ENCODE assay signal across 24 cellular contexts in genomic region chr11:121807051-121807450, GRCh38.
"Had no signal": no experiment of that assay in that cellular context is flagged by ENCODE, and none has a peak within 500 bp of the region (broad histone marks: within the 10 kb centered on the region; RNA-seq: fewer than 3 reads in every experiment).

No MANE protein-coding gene starts in this region.

- H3K36me3 ChIP-seq: colonic mucosa, esophagus squamous epithelium, gastrocnemius medialis, heart right ventricle, left lung, lower lobe of right lung had no signal

- H3K27me3 ChIP-seq: colonic mucosa, esophagus squamous epithelium, gastrocnemius medialis, heart right ventricle, left lung had no signal

- DNase-seq: colonic mucosa; cortex of kidney; effector CD8-positive, alpha-beta T cell; effector memory CD8-positive, alpha-beta T cell; endodermal cell; erythroblast; esophagus squamous epithelium; foreskin fibroblast; foreskin melanocyte; gastrocnemius medialis; glutamatergic neuron; head of caudate nucleus; heart right ventricle; hippocampal formation; left cardiac atrium; left lung; left ventricle myocardium superior; lower lobe of right lung; mesenchymal stem cell; midbrain; naive thymus-derived CD4-positive, alpha-beta T cell; natural killer cell had no signal

- ATAC-seq: effector memory CD8-positive, alpha-beta T cell; esophagus mucosa; gastrocnemius medialis; heart right ventricle; left cardiac atrium; left lung; left ventricle myocardium superior; lower lobe of right lung; naive thymus-derived CD4-positive, alpha-beta T cell; natural killer cell had no signal

- H3K27ac ChIP-seq: colonic mucosa, epithelial cell of prostate, esophagus squamous epithelium, gastrocnemius medialis, heart right ventricle, left lung, lower lobe of right lung had no signal

- H3K9me3 ChIP-seq: colonic mucosa, esophagus squamous epithelium, lower lobe of right lung had no signal

- H3K4me3 ChIP-seq: colonic mucosa, esophagus squamous epithelium, gastrocnemius medialis, heart right ventricle, left lung, lower lobe of right lung had no signal

- H3K4me1 ChIP-seq: colonic mucosa, esophagus squamous epithelium, gastrocnemius medialis, left lung, lower lobe of right lung had no signal
